Comparison of ENCODE assay signal across 8 cellular contexts in genomic region chr15:63891079-63891762, GRCh38. TPM values are rescaled to one million over a fixed set of nuclear protein-coding genes. Genes with fewer than 3 reads are reported as not detected.
DNase-seq lines count a peak whose midpoint lies in the region; ATAC-seq and TF ChIP-seq lines count a peak whose summit lies in the region.

No MANE protein-coding gene starts in this region.

- peak; percentile 51 for TF ChIP-seq CTCF in mucosa of descending colon (IDR thresholded peaks at IDR 0.05)

- H3K27ac Mint-ChIP-seq in CD4-positive, CD25-positive, alpha-beta regulatory T cell, result peak overlapping the region; percentile 90 to 95 (median 90)

- intact Hi-C loops in mucosa of descending colon (cut with DNase I, micrococcal nuclease), result loop anchor here in 1 of 2 donors (5.0 to 10.0 kb wide), 2 partner anchors 136 to 176 kb away; no protein-coding TSS in a partner anchor

- H3K36me3 Mint-ChIP-seq in CD4-positive, CD25-positive, alpha-beta regulatory T cell, result no peaks in the 10 kb centered on the region

- H3K9me3 ChIP-seq in CD4-positive, CD25-positive, alpha-beta regulatory T cell (ENCODE audit: control insufficient read depth in 2 of 2, low read length in 2 of 2), result no peaks in the 10 kb centered on the region
- no peaks in the 10 kb centered on the region for H3K9me3 ChIP-seq in mucosa of descending colon

- DNase-seq in CD4-positive, CD25-positive, alpha-beta regulatory T cell, result peak; percentile 58 to 74 (median 69)
- DNase-seq in HT1080 (ENCODE audit: low read depth) (peak; percentile 72), NOMO-1 treated with dmso at 0.1 percent for 144 hours (lab: John Stamatoyannopoulos, UW; ENCODE audit: unreplicated experiment) (peak; percentile 33), epidermal melanocyte (ENCODE audit: insufficient read length, low spot score) (peak; percentile 74), mucosa of descending colon (peak; percentile 79 to 93 (median 88))
- peak; percentile 32 to 69 (median 67) for DNase-seq in activated CD8-positive, alpha-beta memory T cell treated with anti-CD3 and anti-CD28 coated beads for 48 hours (ENCODE audit: low read depth in 2 of 3, low spot score in 2 of 3)
- DNase-seq in stimulated activated CD8-positive, alpha-beta memory T cell treated with anti-CD3 and anti-CD28 coated beads, Interleukin-7, amount 100 ng/mL, for 1 hour (ENCODE audit: low read depth in 2 of 2), result peak; percentile 26 to 61

- H3K9me3 Mint-ChIP-seq in CD4-positive, CD25-positive, alpha-beta regulatory T cell, result peaks cover 0 to 1% (median 0%) of the 10 kb centered on the region in 7 donors

- no peaks in the 10 kb centered on the region for H3K27me3 Mint-ChIP-seq in CD4-positive, CD25-positive, alpha-beta regulatory T cell

- peaks cover 22 to 44% (median 27%) of the 10 kb centered on the region in 4 donors for H3K4me1 Mint-ChIP-seq in CD4-positive, CD25-positive, alpha-beta regulatory T cell

- no peaks in the 10 kb centered on the region for H3K36me3 ChIP-seq in CD4-positive, CD25-positive, alpha-beta regulatory T cell (ENCODE audit: control insufficient read depth, insufficient read depth, low read length)
- H3K36me3 ChIP-seq in mucosa of descending colon (ENCODE audit: low read depth), result no peaks in the 10 kb centered on the region

- H3K4me3 ChIP-seq in CD4-positive, CD25-positive, alpha-beta regulatory T cell (ENCODE audit: low read depth, low read length), result no peak overlapping the region
- no peak overlapping the region for H3K4me3 ChIP-seq in mucosa of descending colon

- ATAC-seq in CD4-positive, CD25-positive, alpha-beta regulatory T cell (ENCODE audit: low read depth in 2 of 2), result no peak
- peak; percentile 87 for ATAC-seq in mucosa of descending colon
- ATAC-seq in HG02798 (IDR thresholded peaks at IDR 0.05; ENCODE audit: poor library complexity, unreplicated experiment), result no peak

- peak overlapping the region; percentile 34 for H3K27ac ChIP-seq in CD4-positive, CD25-positive, alpha-beta regulatory T cell (ENCODE audit: insufficient read depth, low read length, poor library complexity, severe bottlenecking)

- H3K27me3 ChIP-seq in CD4-positive, CD25-positive, alpha-beta regulatory T cell (ENCODE audit: control insufficient read depth, insufficient read depth, low read length), result no peaks in the 10 kb centered on the region

- peak overlapping the region in 3 of 4 donors; percentile 39 to 65 (median 56) for H3K4me3 Mint-ChIP-seq in CD4-positive, CD25-positive, alpha-beta regulatory T cell

- H3K4me1 ChIP-seq in CD4-positive, CD25-positive, alpha-beta regulatory T cell (ENCODE audit: control insufficient read depth, insufficient read depth, low read length, poor library complexity, severe bottlenecking), result peaks cover 33% of the 10 kb centered on the region
- H3K4me1 ChIP-seq in mucosa of descending colon (ENCODE audit: low read depth), result peaks cover 7% of the 10 kb centered on the region

RNA-seq across cellular contexts. Expression of gene HERC1, which starts 57.5 kb away (rescaled TPM):
- 297 TPM for total RNA-seq in CD4-positive, CD25-positive, alpha-beta regulatory T cell
- 10 to 100 TPM; 22.7 to 29.2 (median 26.4) TPM for polyA plus RNA-seq in CD4-positive, CD25-positive, alpha-beta regulatory T cell
- total RNA-seq in HT1080 (2014; rRNA removed; shearing (Covaris generic)), result 36.8 and 39.0 TPM in 2 replicates
- 7.0 and 13.8 TPM in 2 replicates for polyA plus RNA-seq in HT1080 (2015; cell fraction: cytosol; rRNA removed)
- 59.3 and 61.5 TPM in 2 replicates for polyA plus RNA-seq in HT1080 (2015; cell fraction: nucleus; rRNA removed)
- 100 to 1,000 TPM in 1 of 3 donors, 10 to 100 TPM in 2; 51.7 to 136 (median 77.7) TPM for total RNA-seq in mucosa of descending colon

Comparison
In these comparisons a context has a peak if more than half of its experiments do, and no peak if none do; other contexts are left out.
1. DNase-seq: peak in every context shown above with its lines; median percentile 88 in mucosa of descending colon; 74 in epidermal melanocyte; 72 in HT1080; 69 in CD4-positive, CD25-positive, alpha-beta regulatory T cell; 67 in activated CD8-positive, alpha-beta memory T cell treated with anti-CD3 and anti-CD28 coated beads for 48 hours; 44 in stimulated activated CD8-positive, alpha-beta memory T cell treated with anti-CD3 and anti-CD28 coated beads, Interleukin-7, amount 100 ng/mL, for 1 hour; 33 in NOMO-1 treated with dmso at 0.1 percent for 144 hours.